In genomic region chr12:116454076-116454475, GRCh38 we compare ENCODE assay signal across 15 cellular contexts.
DNase-seq lines count a peak whose midpoint lies in the region; ATAC-seq and TF ChIP-seq lines count a peak whose summit lies in the region.
"Had no signal": no experiment of that assay in that cellular context is flagged by ENCODE, and none has a peak within 500 bp of the region (broad histone marks: within the 10 kb centered on the region; RNA-seq: fewer than 3 reads in every experiment).

No MANE protein-coding gene starts in this region.

- H3K4me1 ChIP-seq in HCT116 (ENCODE audit: control insufficient read depth in 1 of 2, insufficient read depth in 2 of 2, low read length in 2 of 2) (peaks cover 41 to 64% of the 10 kb centered on the region in 2 experiments), fibroblast of lung (ENCODE audit: control insufficient read depth, extremely low read depth, insufficient read depth, low read length) (peaks cover 18% of the 10 kb centered on the region), smooth muscle cell (ENCODE audit: low read depth) (peaks cover 15% of the 10 kb centered on the region)
- H3K4me1 ChIP-seq: SJCRH30 had no signal

- H3K4me2 ChIP-seq in HCT116 (ENCODE audit: low read length) (peak overlapping the region; percentile 66), fibroblast of lung (ENCODE audit: extremely low read depth, insufficient read depth, low read length) (no peak overlapping the region), smooth muscle cell (no peak overlapping the region)

- TF ChIP-seq CTCF in HCT116 (IDR thresholded peaks at IDR 0.05 in 2 of 3, conservative IDR thresholded peaks at IDR 0.05 in 1 of 3; ENCODE audit: borderline replicate concordance in 1 of 3, insufficient read depth in 1 of 3, low read depth in 2 of 3, low read length in 2 of 3) (no peak), RWPE1 (conservative IDR thresholded peaks at IDR 0.05; ENCODE audit: low read depth) (no peak), fibroblast of lung (conservative IDR thresholded peaks at IDR 0.05 in 1 of 2, IDR thresholded peaks at IDR 0.05 in 1 of 2; ENCODE audit: low read depth in 1 of 2, low read length in 2 of 2) (no peak), smooth muscle cell (IDR thresholded peaks at IDR 0.05; ENCODE audit: borderline replicate concordance, insufficient read depth, poor library complexity, severe bottlenecking) (no peak)

- H3K36me3 ChIP-seq in HCT116 (ENCODE audit: control insufficient read depth in 1 of 2, insufficient read depth in 2 of 2, low read length in 2 of 2) = no peaks in the 10 kb centered on the region
- no peaks in the 10 kb centered on the region for H3K36me3 ChIP-seq in fibroblast of lung (ENCODE audit: control insufficient read depth, insufficient read depth, low read length)
- no peaks in the 10 kb centered on the region for H3K36me3 ChIP-seq in smooth muscle cell (ENCODE audit: low read depth)
- H3K36me3 ChIP-seq: SJCRH30 had no signal

- no TSS peak for BruUV-seq in HCT116 (replicated peaks; lab: Mats Ljungman, UMichigan)

- H3F3A ChIP-seq in smooth muscle cell (ENCODE audit: low read depth) = peaks cover 14% of the 10 kb centered on the region

- H2AFZ ChIP-seq in HCT116 (ENCODE audit: low read depth, low read length, poor library complexity, severe bottlenecking) (no peak overlapping the region), fibroblast of lung (ENCODE audit: low read length) (no peak overlapping the region), smooth muscle cell (ENCODE audit: low read depth) (no peak overlapping the region)

- H3K27me3 ChIP-seq in HCT116 (ENCODE audit: insufficient read depth, low read length) = no peaks in the 10 kb centered on the region
- no peaks in the 10 kb centered on the region for H3K27me3 ChIP-seq in fibroblast of lung (ENCODE audit: control insufficient read depth, insufficient read depth, low read length)
- no peaks in the 10 kb centered on the region for H3K27me3 ChIP-seq in smooth muscle cell (ENCODE audit: low read depth)
- H3K27me3 ChIP-seq: SJCRH30 had no signal

- no peak for DNase-seq in HCT116 (ENCODE audit: low read depth, low spot score)
- DNase-seq in RWPE1 (ENCODE audit: low spot score) = no peak
- DNase-seq in fibroblast of lung (ENCODE audit: low read depth in 2 of 2) = no peak
- DNase-seq in smooth muscle cell (lab: John Stamatoyannopoulos, UW; ENCODE audit: unreplicated experiment) = no peak
- DNase-seq in SIG-M5 treated with dmso at 0.1 percent for 504 hours (lab: John Stamatoyannopoulos, UW; ENCODE audit: unreplicated experiment) = no peak
- DNase-seq in SHP77 treated with DMSO at 0.1 percent for 48 hours (lab: John Stamatoyannopoulos, UW) = no peak
- DNase-seq in stimulated activated naive CD8-positive, alpha-beta T cell treated with anti-CD3 and anti-CD28 coated beads, Interleukin-15, Interleukin-2, amounts not matched to agents 100 U/mL and 50 U/mL, for 24 hours = no peak
- DNase-seq: CD8-positive, alpha-beta T cell; DND-41; GDM1; NCI-H1105 treated with DMSO at 0.1 percent for 48 hours; NCI-H187; NCI-H446 treated with DMSO at 0.1 percent for 48 hours; NCI-H748 treated with DMSO at 0.1 percent for 48 hours; SJCRH30 had no signal

- no peaks in the 10 kb centered on the region for H4K20me1 ChIP-seq in HCT116 (ENCODE audit: insufficient read depth)
- no peaks in the 10 kb centered on the region for H4K20me1 ChIP-seq in fibroblast of lung (ENCODE audit: control insufficient read depth, extremely low read depth, insufficient read depth, low read length)
- H4K20me1 ChIP-seq in smooth muscle cell (ENCODE audit: low read depth) = no peaks in the 10 kb centered on the region

- TF ChIP-seq POLR2A in HCT116 (IDR thresholded peaks at IDR 0.05; ENCODE audit: borderline replicate concordance, extremely low read depth, insufficient read depth, insufficient read length) = no peak

- intact Hi-C loops in HCT116 (cut with micrococcal nuclease) = no loop called here

- H3K9me2 ChIP-seq in HCT116 (ENCODE audit: insufficient read depth) = no peaks in the 10 kb centered on the region

- RAD21 ChIA-PET in HCT116 (lab: Charles Lee; ENCODE audit: low non-redundant PET in 1 of 2, low total read pairs in 2 of 2, uncharacterized antibody in 2 of 2, unreplicated experiment in 2 of 2) = no interaction called here

- no peak overlapping the region for H3K4me3 ChIP-seq in HCT116 (replicated peaks in 1 of 2; ENCODE audit: low read depth in 1 of 2, low read length in 2 of 2)
- no peak overlapping the region for H3K4me3 ChIP-seq in fibroblast of lung (replicated peaks in 1 of 4; ENCODE audit: control extremely low read depth in 1 of 4, insufficient read depth in 1 of 4, low read depth in 3 of 4, low read length in 4 of 4)
- H3K4me3 ChIP-seq in smooth muscle cell = no peak overlapping the region
- H3K4me3 ChIP-seq: SJCRH30 had no signal

- no peak for TF ChIP-seq RAD21 in HCT116 (IDR thresholded peaks at IDR 0.05; ENCODE audit: low read depth)

- WGBS in smooth muscle cell (ENCODE audit: low lambda C conversion rate) = 97% methylated on average over 6 of the region's 6 CpGs

- no peak for ATAC-seq in HCT116
- ATAC-seq in stimulated activated naive CD8-positive, alpha-beta T cell treated with anti-CD3 and anti-CD28 coated beads, Interleukin-15, Interleukin-2, amounts not matched to agents 100 U/mL and 50 U/mL, for 24 hours = no peak
- ATAC-seq: CD8-positive, alpha-beta T cell had no signal

- H3K79me2 ChIP-seq in HCT116 (ENCODE audit: insufficient read depth, low read length) (no peaks in the 10 kb centered on the region), fibroblast of lung (ENCODE audit: control insufficient read depth, insufficient read depth, low read length) (no peaks in the 10 kb centered on the region), smooth muscle cell (ENCODE audit: low read depth) (no peaks in the 10 kb centered on the region)

- CTCF ChIA-PET in HCT116 (lab: Charles Lee) = no interaction called here
- CTCF ChIA-PET in RWPE1 (lab: Yijun Ruan, JAX) = no interaction called here

- H3K27ac ChIP-seq in HCT116 (ENCODE audit: low read depth, low read length) (peak overlapping the region; percentile 90), RWPE1 (peak overlapping the region; percentile 91), fibroblast of lung (ENCODE audit: insufficient read depth, low read length) (peak overlapping the region; percentile 97), smooth muscle cell (ENCODE audit: low read depth) (peak overlapping the region; percentile 100)
- H3K27ac ChIP-seq: SJCRH30 had no signal

- no peaks in the 10 kb centered on the region for H3K9me3 ChIP-seq in HCT116 (ENCODE audit: control insufficient read depth in 1 of 2, insufficient read depth in 1 of 2, low read depth in 1 of 2, low read length in 2 of 2)
- H3K9me3 ChIP-seq in fibroblast of lung (ENCODE audit: control insufficient read depth, insufficient read depth, low read depth, low read length) = no peaks in the 10 kb centered on the region
- H3K9me3 ChIP-seq in smooth muscle cell (replicated peaks; ENCODE audit: low read depth) = no peaks in the 10 kb centered on the region
- H3K9me3 ChIP-seq: SJCRH30 had no signal

- H3K9ac ChIP-seq in HCT116 (ENCODE audit: low read length) (peak overlapping the region; percentile 71), fibroblast of lung (ENCODE audit: insufficient read depth, low read length) (no peak overlapping the region), smooth muscle cell (ENCODE audit: low read depth) (peak overlapping the region; percentile 98)

- POLR2A ChIA-PET in HCT116 (lab: Charles Lee) (interaction anchor here (0.7 kb wide), 1 partner anchor 19 kb away, joined by 5 read pairs; no protein-coding TSS in a partner anchor), RWPE1 (lab: Yijun Ruan, JAX; ENCODE audit: low non-redundant PET) (no interaction called here)

TF ChIP-seq in HCT116, 20 proteins besides CTCF, POLR2A, EP300 and RAD21:
- TF ChIP-seq ATF3 (IDR thresholded peaks at IDR 0.05) (no peak), SP1 (IDR thresholded peaks at IDR 0.05; ENCODE audit: low read depth) (no peak), ELF1 (IDR thresholded peaks at IDR 0.05; ENCODE audit: borderline replicate concordance, low read depth) (no peak), ZNF274 (IDR thresholded peaks at IDR 0.05; ENCODE audit: low read depth, low read length) (no peak), MAX (IDR thresholded peaks at IDR 0.05) (no peak), CEBPB (IDR thresholded peaks at IDR 0.05; ENCODE audit: low read depth) (no peak)
